Comparison of ENCODE assay signal across 8 cellular contexts in the genomic region with DNA sequence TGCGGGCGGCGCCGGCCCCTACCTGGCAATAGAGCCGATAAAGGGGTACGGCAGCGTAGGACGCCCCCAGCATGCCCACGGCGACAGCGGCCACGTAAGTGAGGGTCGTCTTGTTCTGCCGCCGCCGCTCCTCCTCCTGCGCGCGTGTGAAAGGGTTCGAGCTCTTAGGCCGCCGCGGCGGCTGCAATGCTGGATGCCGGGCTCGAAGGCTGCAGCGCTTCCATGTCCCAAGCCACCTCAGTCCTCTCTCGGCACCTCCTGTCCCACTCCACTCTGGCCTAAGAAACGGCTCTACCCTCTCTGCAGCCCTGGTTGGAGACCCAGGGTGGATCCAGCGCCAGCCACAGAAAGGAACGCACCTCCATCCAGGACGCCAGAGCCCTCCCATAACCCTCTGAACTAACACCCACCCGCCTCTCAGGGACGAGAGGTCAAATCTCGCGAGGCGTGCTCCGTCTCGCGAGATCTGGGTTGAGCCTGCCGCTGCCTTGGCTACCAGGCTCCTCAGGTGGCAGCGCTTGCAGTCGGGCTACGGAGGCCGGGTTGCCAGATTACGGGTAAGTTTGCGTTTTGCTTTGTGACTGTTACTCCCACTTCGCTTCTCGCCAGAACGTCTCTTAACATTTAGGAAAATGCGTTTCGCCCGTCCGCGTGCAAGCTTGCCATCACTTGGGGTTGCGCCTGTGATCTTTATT. TPM values are rescaled to one million over a fixed set of nuclear protein-coding genes. Genes with fewer than 3 reads are reported as not detected.
DNase-seq lines count a peak whose midpoint lies in the region; ATAC-seq and TF ChIP-seq lines count a peak whose summit lies in the region.

A gene with protein sequence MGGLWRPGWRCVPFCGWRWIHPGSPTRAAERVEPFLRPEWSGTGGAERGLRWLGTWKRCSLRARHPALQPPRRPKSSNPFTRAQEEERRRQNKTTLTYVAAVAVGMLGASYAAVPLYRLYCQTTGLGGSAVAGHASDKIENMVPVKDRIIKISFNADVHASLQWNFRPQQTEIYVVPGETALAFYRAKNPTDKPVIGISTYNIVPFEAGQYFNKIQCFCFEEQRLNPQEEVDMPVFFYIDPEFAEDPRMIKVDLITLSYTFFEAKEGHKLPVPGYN (minus strand): TSS at position 396 of the 695 bp plus-strand sequence. CDS start 8 bp downstream, at position 388.
A gene with protein sequence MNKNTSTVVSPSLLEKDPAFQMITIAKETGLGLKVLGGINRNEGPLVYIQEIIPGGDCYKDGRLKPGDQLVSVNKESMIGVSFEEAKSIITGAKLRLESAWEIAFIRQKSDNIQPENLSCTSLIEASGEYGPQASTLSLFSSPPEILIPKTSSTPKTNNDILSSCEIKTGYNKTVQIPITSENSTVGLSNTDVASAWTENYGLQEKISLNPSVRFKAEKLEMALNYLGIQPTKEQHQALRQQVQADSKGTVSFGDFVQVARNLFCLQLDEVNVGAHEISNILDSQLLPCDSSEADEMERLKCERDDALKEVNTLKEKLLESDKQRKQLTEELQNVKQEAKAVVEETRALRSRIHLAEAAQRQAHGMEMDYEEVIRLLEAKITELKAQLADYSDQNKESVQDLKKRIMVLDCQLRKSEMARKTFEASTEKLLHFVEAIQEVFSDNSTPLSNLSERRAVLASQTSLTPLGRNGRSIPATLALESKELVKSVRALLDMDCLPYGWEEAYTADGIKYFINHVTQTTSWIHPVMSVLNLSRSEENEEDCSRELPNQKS (plus strand): TSS at position 507 of the 695 bp plus-strand sequence. CDS start 17,455 bp downstream, outside the sequence.

- no peak within 1 kb of the TSS for H2BK120ac ChIP-seq in H9 (ENCODE audit: low read depth, low read length, poor library complexity, severe bottlenecking)

- H3K4me3 Mint-ChIP-seq in H9 = no peak within 1 kb of the TSS
- no peak within 1 kb of the TSS for H3K4me3 Mint-ChIP-seq in nephron progenitor cell

- H3K56ac ChIP-seq in H9 (ENCODE audit: insufficient read length, low read depth, low read length) = peak within 1 kb of the TSS; percentile 12

- CTCF ChIA-PET in RWPE1 (lab: Yijun Ruan, JAX) = interaction anchor here (0.6 kb wide), 1 partner anchor 102 kb away, joined by 3 read pairs; no protein-coding TSS in a partner anchor

- no CpG with 5 or more reads among the region's 56 CpGs for WGBS in H9 (ENCODE audit: extremely low coverage, insufficient read length, low lambda C conversion rate)

- H4K20me1 ChIP-seq in H9 (ENCODE audit: control insufficient read depth, insufficient read depth, insufficient read length) (no peaks in the 10 kb centered on the region), Loucy (ENCODE audit: insufficient read depth, low read length, poor library complexity, severe bottlenecking) (peaks cover 6% of the 10 kb centered on the region)

- H3K9me3 Mint-ChIP-seq in H9 (no peaks in the 10 kb centered on the region), nephron progenitor cell (peaks cover 3% of the 10 kb centered on the region)

- H3K14ac ChIP-seq in H9 (ENCODE audit: insufficient read depth, low read length) = peak within 1 kb of the TSS; percentile 92

- H3K23ac ChIP-seq in H9 (ENCODE audit: insufficient read length, low read depth, low read length) = no peak within 1 kb of the TSS

- H3K9ac ChIP-seq in H9 (ENCODE audit: extremely low read depth, insufficient read length, low read length) = peak within 1 kb of the TSS; percentile 96
- H3K9ac ChIP-seq in Loucy (ENCODE audit: low read depth, low read length, poor library complexity, severe bottlenecking) = peak within 1 kb of the TSS; percentile 90

- H3K4ac ChIP-seq in H9 (ENCODE audit: low read depth, low read length) = no peak within 1 kb of the TSS

- no peak within 1 kb of the TSS for H2BK12ac ChIP-seq in H9 (ENCODE audit: insufficient read length, low read depth, low read length)

- no peaks in the 10 kb centered on the region for H3K9me3 ChIP-seq in H9 (ENCODE audit: control insufficient read depth, low read depth, low read length)
- H3K9me3 ChIP-seq in Loucy (ENCODE audit: insufficient read depth, low read depth, low read length) = no peaks in the 10 kb centered on the region

- H4K91ac ChIP-seq in H9 (ENCODE audit: insufficient read length, low read depth, low read length) = no peak within 1 kb of the TSS

- H3K27me3 ChIP-seq in H9 (ENCODE audit: insufficient read depth, low read length) (no peaks in the 10 kb centered on the region), Loucy (ENCODE audit: insufficient read depth, low read length, poor library complexity, severe bottlenecking) (no peaks in the 10 kb centered on the region)

- H2BK5ac ChIP-seq in H9 (ENCODE audit: insufficient read length, low read length) = no peak within 1 kb of the TSS

- no peak within 1 kb of the TSS for H3T11ph ChIP-seq in H9 (ENCODE audit: low read length)

- H2AK5ac ChIP-seq in H9 (ENCODE audit: insufficient read length, low read length) = no peak within 1 kb of the TSS

- H3K4me1 ChIP-seq in H9 (ENCODE audit: insufficient read depth, low read length) = no peaks in the 10 kb centered on the region; the same call in 1 of the 2 replicates
- peaks cover 60% of the 10 kb centered on the region for H3K4me1 ChIP-seq in Loucy (ENCODE audit: insufficient read depth, low read length, poor library complexity, severe bottlenecking)

- no peak within 1 kb of the TSS for H2BK15ac ChIP-seq in H9 (ENCODE audit: low read depth, low read length)

- H3K18ac ChIP-seq in H9 (ENCODE audit: insufficient read length, low read depth, low read length) = peak within 1 kb of the TSS; percentile 69

- peak within 1 kb of the TSS; percentile 82 for H2AFZ ChIP-seq in H9 (ENCODE audit: low read length)
- peak within 1 kb of the TSS; percentile 95 for H2AFZ ChIP-seq in Loucy (ENCODE audit: low read length)

- H3K4me3 ChIP-seq in Loucy (ENCODE audit: low read length, poor library complexity, severe bottlenecking) = peak within 1 kb of the TSS; percentile 86
- peak within 1 kb of the TSS; percentile 92 for H3K4me3 ChIP-seq in fibroblast of villous mesenchyme (ENCODE audit: low read depth, low read length)

- peaks cover 12 to 13% of the 10 kb centered on the region in 2 experiments for H3K4me1 Mint-ChIP-seq in H9
- H3K4me1 Mint-ChIP-seq in nephron progenitor cell = peaks cover 22% of the 10 kb centered on the region

- H3F3A ChIP-seq in Loucy (ENCODE audit: low read depth) = no peaks in the 10 kb centered on the region

- H3K79me2 ChIP-seq in H9 (ENCODE audit: insufficient read depth, low read length) (peaks cover 16% of the 10 kb centered on the region; the same call in 1 of the 2 replicates), Loucy (ENCODE audit: insufficient read depth, low read length) (peaks cover 60% of the 10 kb centered on the region)

- H3K27me3 Mint-ChIP-seq in H9 (ENCODE audit: low read depth) = no peaks in the 10 kb centered on the region
- H3K27me3 Mint-ChIP-seq in nephron progenitor cell (ENCODE audit: low read depth, poor library complexity) = no peaks in the 10 kb centered on the region

- DNase-seq in G401 (ENCODE audit: low spot score) (peak; percentile 98), H9 (peak; percentile 99), RWPE1 (ENCODE audit: low spot score) (peak; percentile 94), fibroblast of villous mesenchyme (ENCODE audit: low read depth) (peak; percentile 97), nephron progenitor cell (peak; percentile 87)
- DNase-seq in activated effector memory CD4-positive, alpha-beta T cell treated with Interleukin-2 at 50 U/mL for 16 hours = peak; percentile 89
- peak; percentile 90 for DNase-seq in stimulated activated naive CD8-positive, alpha-beta T cell treated with anti-CD3 and anti-CD28 coated beads, Interleukin-15, Interleukin-2, amounts not matched to agents 100 U/mL and 50 U/mL, for 24 hours

- no peak within 1 kb of the TSS for H4K8ac ChIP-seq in H9 (replicated peaks; ENCODE audit: insufficient read length, low read depth, low read length)

- H3K27ac Mint-ChIP-seq in H9 = no peak within 1 kb of the TSS
- no peak within 1 kb of the TSS for H3K27ac Mint-ChIP-seq in nephron progenitor cell

- no peaks in the 10 kb centered on the region for H3K9me2 ChIP-seq in Loucy (replicated peaks; ENCODE audit: low read depth, low read length)

- TF ChIP-seq CTCF in H9 (conservative IDR thresholded peaks at IDR 0.05) = peak; percentile 50; the same call in 2 of the 3 replicates
- TF ChIP-seq CTCF in Loucy (conservative IDR thresholded peaks at IDR 0.05; ENCODE audit: low read length) = peak; percentile 60
- peak; percentile 72 for TF ChIP-seq CTCF in RWPE1 (conservative IDR thresholded peaks at IDR 0.05; ENCODE audit: low read depth)
- peak; percentile 47 for TF ChIP-seq CTCF in fibroblast of villous mesenchyme (IDR thresholded peaks at IDR 0.05; ENCODE audit: insufficient read depth, low read depth, low read length)
- no peak for TF ChIP-seq CTCF in nephron progenitor cell (IDR thresholded peaks at IDR 0.05)

- no peak within 1 kb of the TSS for H2BK20ac ChIP-seq in H9 (ENCODE audit: low read depth, low read length, poor library complexity, severe bottlenecking)

- ATAC-seq in stimulated activated naive CD8-positive, alpha-beta T cell treated with anti-CD3 and anti-CD28 coated beads, Interleukin-15, Interleukin-2, amounts not matched to agents 100 U/mL and 50 U/mL, for 24 hours = peak; percentile 95

- in situ Hi-C loops in G401 (cut with HindIII; ENCODE audit: low sequenced_read_pairs) = no loop called here

- no peaks in the 10 kb centered on the region for H3K79me1 ChIP-seq in H9 (ENCODE audit: insufficient read depth, low read depth, low read length, poor library complexity, severe bottlenecking)

- H3K23me2 ChIP-seq in H9 (ENCODE audit: insufficient read length, low read depth, low read length, poor library complexity, severe bottlenecking) = peaks cover 7% of the 10 kb centered on the region

- H3K36me3 ChIP-seq in Loucy (ENCODE audit: insufficient read depth, low read length) = peaks cover 9% of the 10 kb centered on the region; the same call in 1 of the 2 replicates

- POLR2A ChIA-PET in RWPE1 (lab: Yijun Ruan, JAX; ENCODE audit: low non-redundant PET) = no interaction called here

- peaks cover 7 to 24% (median 22%) of the 10 kb centered on the region in 3 experiments; a peak in 6 of 7 replicates for H3K36me3 Mint-ChIP-seq in H9 (ENCODE audit: insufficient read depth in 1 of 3, low read depth in 3 of 3)
- peaks cover 31% of the 10 kb centered on the region for H3K36me3 Mint-ChIP-seq in nephron progenitor cell (ENCODE audit: low read depth)

- H3K27ac ChIP-seq in H9 (ENCODE audit: insufficient read length, low read depth, low read length) = no peak within 1 kb of the TSS
- peak within 1 kb of the TSS; percentile 89 for H3K27ac ChIP-seq in RWPE1

- H3K4me2 ChIP-seq in H9 (ENCODE audit: insufficient read depth, insufficient read length, low read length) = peak within 1 kb of the TSS; percentile 83
- H3K4me2 ChIP-seq in Loucy (ENCODE audit: low read depth, low read length, poor library complexity, severe bottlenecking) = peak within 1 kb of the TSS; percentile 83

- no peak within 1 kb of the TSS for H4K5ac ChIP-seq in H9 (ENCODE audit: insufficient read length, low read depth, low read length)

RNA-seq across cellular contexts. Expression of the first gene that starts in this region (rescaled TPM):
- 90.8 and 98.5 TPM in 2 replicates for total RNA-seq in G401 (2014; rRNA removed; shearing (Covaris generic))
- total RNA-seq in H9 (2021) (75.5 and 76.1 TPM in 2 replicates), fibroblast of villous mesenchyme (45.3 and 58.3 TPM in 2 replicates)

RNA-seq across cellular contexts. Expression of the second gene that starts in this region (rescaled TPM):
- total RNA-seq in G401 (2014; rRNA removed; shearing (Covaris generic)) = 1.2 and 2.8 TPM in 2 replicates
- total RNA-seq in H9 (2021) (14.8 and 16.5 TPM in 2 replicates), fibroblast of villous mesenchyme (13.9 and 16.8 TPM in 2 replicates)
